In the genomic region with DNA sequence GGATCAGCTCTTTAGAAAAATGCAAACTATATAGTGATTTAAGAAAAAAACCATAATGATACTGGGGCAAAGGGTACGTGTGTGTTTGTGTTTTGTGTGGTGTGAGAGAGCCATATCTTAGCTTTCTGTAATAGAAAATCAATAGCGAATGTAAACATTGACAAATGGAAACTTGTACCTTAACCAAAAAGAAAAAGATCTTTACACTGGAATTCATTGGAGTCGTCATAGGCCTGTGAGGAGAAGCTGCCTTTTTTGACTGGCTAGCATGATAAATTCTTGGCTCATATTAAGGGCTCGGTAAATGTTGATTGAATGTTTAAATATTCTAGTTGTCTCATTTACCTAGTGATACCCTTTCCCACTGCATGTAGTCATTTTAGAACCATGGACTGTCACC, we compare ENCODE assay signal across 35 cellular contexts.
DNase-seq lines count a peak whose midpoint lies in the region; ATAC-seq, FAIRE-seq and TF ChIP-seq lines count a peak whose summit lies in the region.
"Had no signal": no experiment of that assay in that cellular context is flagged by ENCODE, and none has a peak within 500 bp of the region (broad histone marks: within the 10 kb centered on the region; RNA-seq: fewer than 3 reads in every experiment).

No MANE protein-coding gene starts in this region.

- no peaks in the 10 kb centered on the region for H4K20me1 ChIP-seq in PC-3 (ENCODE audit: low read length)
- H4K20me1 ChIP-seq: BLaER1; BLaER1 treated with 17β-estradiol and CSF1 and Interleukin-3, amounts not matched to agents 10 nM and 100 nM had no signal

- 0 out of 2 replicates have a peak overlapping the region, but pooled peaks have one; percentile 11 for H3K4me2 ChIP-seq in PC-3 (ENCODE audit: low read length)
- H3K4me2 ChIP-seq: A549; BLaER1; BLaER1 treated with 17β-estradiol and CSF1 and Interleukin-3, amounts not matched to agents 10 nM and 100 nM had no signal

- intact Hi-C loops in PC-3 (cut with micrococcal nuclease) (no loop called here), pancreas (cut with DNase I) (no loop called here)

- POLR2A ChIA-PET in PC-3 (lab: Charles Lee; ENCODE audit: unreplicated experiment): no interaction called here

- H3K9me3 ChIP-seq in PC-3 (ENCODE audit: low read length) (no peaks in the 10 kb centered on the region), pancreas (no peaks in the 10 kb centered on the region)
- H3K9me3 ChIP-seq: A549; BE2C; BLaER1; BLaER1 treated with 17β-estradiol and CSF1 and Interleukin-3, amounts not matched to agents 10 nM and 100 nM; Caco-2 had no signal

- no peak for FAIRE-seq in pancreas (lab: Jason Lieb, UNC)
- FAIRE-seq: A204.1, A549, D721Med had no signal

- no peak overlapping the region for H3K27ac ChIP-seq in PC-3 (ENCODE audit: low read length)
- H3K27ac ChIP-seq in pancreas: no peak overlapping the region
- H3K27ac ChIP-seq: 22Rv1; A549; BLaER1; BLaER1 treated with 17β-estradiol and CSF1 and Interleukin-3, amounts not matched to agents 10 nM and 100 nM; C4-2B had no signal

- H3K79me2 ChIP-seq in PC-3 (ENCODE audit: low read length): no peaks in the 10 kb centered on the region

- WGBS in pancreas, 2 donors: 22 to 26% methylated on average over 4 of the region's 4 CpGs

- no peaks in the 10 kb centered on the region for H3K9me2 ChIP-seq in PC-3 (replicated peaks; ENCODE audit: low read length)

- CTCF ChIA-PET in PC-3 (lab: Charles Lee): no interaction called here

- H3K27ac Mint-ChIP-seq in progenitor cell of endocrine pancreas: peak overlapping the region; percentile 79
- H3K27ac Mint-ChIP-seq: B cell; CD14-positive monocyte; CD4-positive, alpha-beta memory T cell; CD4-positive, alpha-beta T cell; CD4-positive, CD25-positive, alpha-beta regulatory T cell; CD8-positive, alpha-beta memory T cell; CD8-positive, alpha-beta T cell had no signal

- peaks cover 14% of the 10 kb centered on the region; the same call in 1 of the 2 replicates for H3K4me1 ChIP-seq in PC-3 (ENCODE audit: insufficient read depth, low read length)
- peaks cover 0 to 4% (median 0%) of the 10 kb centered on the region in 3 donors for H3K4me1 ChIP-seq in pancreas
- H3K4me1 ChIP-seq: A549; BE2C; BLaER1; BLaER1 treated with 17β-estradiol and CSF1 and Interleukin-3, amounts not matched to agents 10 nM and 100 nM; Caco-2 had no signal

- no peak overlapping the region for H3K9ac ChIP-seq in PC-3 (ENCODE audit: low read length)
- H3K9ac ChIP-seq: BLaER1; BLaER1 treated with 17β-estradiol and CSF1 and Interleukin-3, amounts not matched to agents 10 nM and 100 nM had no signal

- H3K27me3 ChIP-seq in PC-3 (ENCODE audit: low read length) (no peaks in the 10 kb centered on the region), pancreas (no peaks in the 10 kb centered on the region)
- H3K27me3 ChIP-seq: BE2C; BLaER1; BLaER1 treated with 17β-estradiol and CSF1 and Interleukin-3, amounts not matched to agents 10 nM and 100 nM had no signal

- peaks cover 19% of the 10 kb centered on the region for H3K4me1 Mint-ChIP-seq in progenitor cell of endocrine pancreas (ENCODE audit: low read depth)
- H3K4me1 Mint-ChIP-seq: B cell; CD14-positive monocyte; CD4-positive, alpha-beta memory T cell; CD4-positive, CD25-positive, alpha-beta regulatory T cell; CD8-positive, alpha-beta memory T cell had no signal

- ATAC-seq in PC-3 (no peak), pancreas (peak; percentile 18 to 68 (median 52))
- ATAC-seq: A549; CD8-positive, alpha-beta T cell had no signal

- no peak overlapping the region for H3K4me3 Mint-ChIP-seq in progenitor cell of endocrine pancreas (ENCODE audit: low read depth)
- H3K4me3 Mint-ChIP-seq: B cell; CD14-positive monocyte; CD4-positive, alpha-beta memory T cell; CD4-positive, alpha-beta T cell; CD4-positive, CD25-positive, alpha-beta regulatory T cell; CD8-positive, alpha-beta memory T cell; CD8-positive, alpha-beta T cell had no signal

- TF ChIP-seq CTCF in PC-3 (conservative IDR thresholded peaks at IDR 0.05; ENCODE audit: low read depth, low read length): no peak
- TF ChIP-seq CTCF in pancreas (IDR thresholded peaks at IDR 0.05): no peak
- no peak for TF ChIP-seq CTCF in progenitor cell of endocrine pancreas (IDR thresholded peaks at IDR 0.05; ENCODE audit: unreplicated experiment)

- no peaks in the 10 kb centered on the region for H3K36me3 ChIP-seq in PC-3 (ENCODE audit: low read depth, low read length)
- H3K36me3 ChIP-seq in pancreas: no peaks in the 10 kb centered on the region
- H3K36me3 ChIP-seq: BE2C; BLaER1; BLaER1 treated with 17β-estradiol and CSF1 and Interleukin-3, amounts not matched to agents 10 nM and 100 nM had no signal

- BruUV-seq in PC-3 (replicated peaks; lab: Mats Ljungman, UMichigan): no TSS peak

- H3K9me3 Mint-ChIP-seq in progenitor cell of endocrine pancreas (ENCODE audit: low read depth): no peaks in the 10 kb centered on the region

- no peaks in the 10 kb centered on the region for H3F3A ChIP-seq in PC-3 (ENCODE audit: low read length, unreplicated experiment)

- DNase-seq in PC-3 (peak; percentile 13), pancreas (no peak), progenitor cell of endocrine pancreas (ENCODE audit: low spot score, unreplicated experiment) (no peak), pons (ENCODE audit: low spot score) (no peak), NCI-H69 (lab: John Stamatoyannopoulos, UW) (no peak), NCI-H345 treated with DMSO at 0.1 percent for 48 hours (lab: John Stamatoyannopoulos, UW; ENCODE audit: unreplicated experiment) (no peak)
- DNase-seq: 8988T; ACHN; AML-193; BE2C; C1 segment of cervical spinal cord; Caco-2; Calu3; CD4-positive, alpha-beta memory T cell; CD4-positive, alpha-beta T cell; CD4-positive, CD25-positive, alpha-beta regulatory T cell; CD8-positive, alpha-beta memory T cell; CD8-positive, alpha-beta T cell; COR-L47; DMS 273 treated with DMSO at 0.1 percent for 48 hours; DMS153; DMS53; DMS79; DMS79 treated with DMSO at 0.1 percent for 48 hours; DND-41; EL had no signal

- H3K36me3 Mint-ChIP-seq in progenitor cell of endocrine pancreas (ENCODE audit: insufficient read depth): no peaks in the 10 kb centered on the region
- H3K36me3 Mint-ChIP-seq: CD14-positive monocyte; CD4-positive, alpha-beta memory T cell; CD4-positive, CD25-positive, alpha-beta regulatory T cell; CD8-positive, alpha-beta memory T cell; CD8-positive, alpha-beta T cell had no signal

- H3K27me3 Mint-ChIP-seq in progenitor cell of endocrine pancreas: no peaks in the 10 kb centered on the region
- H3K27me3 Mint-ChIP-seq: B cell; CD4-positive, alpha-beta memory T cell; CD4-positive, alpha-beta T cell; CD4-positive, CD25-positive, alpha-beta regulatory T cell had no signal

- H3K4me3 ChIP-seq in PC-3 (ENCODE audit: low read length) (no peak overlapping the region), pancreas (no peak overlapping the region)
- H3K4me3 ChIP-seq: A549; BLaER1; BLaER1 treated with 17β-estradiol and CSF1 and Interleukin-3, amounts not matched to agents 10 nM and 100 nM had no signal

- no peak overlapping the region for H2AFZ ChIP-seq in PC-3 (ENCODE audit: low read length)
